Comparison of ENCODE assay signal across 1 cellular context in genomic region chr6:107540465-107540857, GRCh38.
A peak's percentile ranks its signal among the peaks of the same experiment; 100 is the strongest.
TF ChIP-seq lines count a peak whose summit lies in the region.

No MANE protein-coding gene starts in this region.

TF ChIP-seq in HepG2, 621 proteins besides CTCF, POLR2A, EP300 and RAD21 (continued from another document and continues in another):
- TF ChIP-seq ZNF781 (CRISPR knock-in tag; IDR thresholded peaks at IDR 0.05; ENCODE audit: borderline replicate concordance, not compliant biosample characterization) (no peak), FOXP4 (CRISPR knock-in tag; IDR thresholded peaks at IDR 0.05) (peak; percentile 95), ZBTB42 (CRISPR knock-in tag; IDR thresholded peaks at IDR 0.05) (no peak), PLRG1 (conservative IDR thresholded peaks at IDR 0.05) (no peak), ZNF33B (CRISPR knock-in tag; IDR thresholded peaks at IDR 0.05) (no peak), ZC3H13 (CRISPR knock-in tag; IDR thresholded peaks at IDR 0.05) (no peak), KAT8 (CRISPR knock-in tag; IDR thresholded peaks at IDR 0.05) (peak; percentile 62; the same call in 1 of the 2 replicates), ZNF101 (CRISPR knock-in tag; IDR thresholded peaks at IDR 0.05; ENCODE audit: borderline replicate concordance, low read depth) (no peak), ZNF446 (CRISPR knock-in tag; IDR thresholded peaks at IDR 0.05) (no peak), SRSF1 (optimal IDR thresholded peaks at IDR 0.05; ENCODE audit: low read depth, low read length) (no peak), DPF2 (CRISPR knock-in tag; IDR thresholded peaks at IDR 0.05; ENCODE audit: borderline replicate concordance, low read depth) (peak; percentile 93), ZNF761 (CRISPR knock-in tag; conservative IDR thresholded peaks at IDR 0.05) (no peak), PRDM10 (CRISPR knock-in tag; IDR thresholded peaks at IDR 0.05; ENCODE audit: low read depth) (peak; percentile 31; the same call in 1 of the 2 replicates), SOX13 (IDR thresholded peaks at IDR 0.05) (no peak; the same call in 1 of the 2 replicates), SOX13 (CRISPR knock-in tag; conservative IDR thresholded peaks at IDR 0.05 in 1 of 2, IDR thresholded peaks at IDR 0.05 in 1 of 2) (peak in 1 of 2 experiments; percentile 90; a peak in 2 of 4 replicates), CENPX (CRISPR knock-in tag; IDR thresholded peaks at IDR 0.05) (no peak), ZBTB25 (CRISPR knock-in tag; IDR thresholded peaks at IDR 0.05) (peak; percentile 35; the same call in 1 of the 2 replicates), MEIS2 (CRISPR knock-in tag; IDR thresholded peaks at IDR 0.05) (peak; percentile 82), ZNF616 (CRISPR knock-in tag; IDR thresholded peaks at IDR 0.05; ENCODE audit: low read depth) (no peak), MIER2 (CRISPR knock-in tag; IDR thresholded peaks at IDR 0.05) (peak; percentile 72; the same call in 1 of the 2 replicates), NFATC3 (CRISPR knock-in tag; IDR thresholded peaks at IDR 0.05) (no peak), SPEN (CRISPR knock-in tag; IDR thresholded peaks at IDR 0.05; ENCODE audit: low read depth) (peak; percentile 38; the same call in 1 of the 2 replicates), SIN3A (IDR thresholded peaks at IDR 0.05; ENCODE audit: borderline replicate concordance, low read depth, low read length) (0 out of 2 replicates have a peak, but pooled peaks have one; percentile 25), CCAR2 (optimal IDR thresholded peaks at IDR 0.05; ENCODE audit: low read depth, low read length) (no peak), ZGPAT (CRISPR knock-in tag; IDR thresholded peaks at IDR 0.05) (peak; percentile 93), SP2 (CRISPR knock-in tag; IDR thresholded peaks at IDR 0.05) (no peak), ZNF503 (CRISPR knock-in tag; IDR thresholded peaks at IDR 0.05) (peak; percentile 93), MAZ (IDR thresholded peaks at IDR 0.05; ENCODE audit: borderline replicate concordance, low read depth, low read length) (peak; percentile 49; the same call in 1 of the 2 replicates), MAZ (CRISPR knock-in tag; IDR thresholded peaks at IDR 0.05; ENCODE audit: low read depth) (peak; percentile 66), ZBTB20 (CRISPR knock-in tag; IDR thresholded peaks at IDR 0.05; ENCODE audit: borderline replicate concordance, low read depth) (peak; percentile 67; the same call in 1 of the 2 replicates), ZNF589 (CRISPR knock-in tag; conservative IDR thresholded peaks at IDR 0.05) (0 out of 2 replicates have a peak, but pooled peaks have one; percentile 43), SOX6 (IDR thresholded peaks at IDR 0.05) (no peak), SOX6 (CRISPR knock-in tag; IDR thresholded peaks at IDR 0.05) (peak; percentile 95), ZNF629 (CRISPR knock-in tag; conservative IDR thresholded peaks at IDR 0.05) (peak; percentile 68), HIC2 (CRISPR knock-in tag; IDR thresholded peaks at IDR 0.05; ENCODE audit: low read depth) (no peak), GATAD2A (CRISPR knock-in tag; IDR thresholded peaks at IDR 0.05) (peak; percentile 98), SALL2 (CRISPR knock-in tag; IDR thresholded peaks at IDR 0.05) (0 out of 2 replicates have a peak, but pooled peaks have one; percentile 38), GATAD1 (CRISPR knock-in tag; IDR thresholded peaks at IDR 0.05) (peak; percentile 31; the same call in 1 of the 2 replicates), ZNF256 (CRISPR knock-in tag; conservative IDR thresholded peaks at IDR 0.05) (no peak), ZNF253 (CRISPR knock-in tag; IDR thresholded peaks at IDR 0.05; ENCODE audit: borderline replicate concordance) (no peak), STAT5B (CRISPR knock-in tag; IDR thresholded peaks at IDR 0.05) (no peak), ZNF232 (CRISPR knock-in tag; IDR thresholded peaks at IDR 0.05; ENCODE audit: borderline replicate concordance) (peak; percentile 89; the same call in 1 of the 2 replicates), GABPB1 (CRISPR knock-in tag; IDR thresholded peaks at IDR 0.05) (peak; percentile 32; the same call in 1 of the 2 replicates), HDAC1 (CRISPR knock-in tag; IDR thresholded peaks at IDR 0.05) (peak; percentile 68), ZNF766 (CRISPR knock-in tag; IDR thresholded peaks at IDR 0.05; ENCODE audit: borderline replicate concordance) (peak; percentile 99), KAT2B (IDR thresholded peaks at IDR 0.05; ENCODE audit: borderline replicate concordance, low read depth, low read length) (peak; percentile 89), CREM (IDR thresholded peaks at IDR 0.05) (peak; percentile 92), CREM (CRISPR knock-in tag; IDR thresholded peaks at IDR 0.05) (no peak), ZNF558 (CRISPR knock-in tag; IDR thresholded peaks at IDR 0.05; ENCODE audit: borderline replicate concordance) (no peak), ZNF121 (CRISPR knock-in tag; IDR thresholded peaks at IDR 0.05) (peak; percentile 11; the same call in 1 of the 2 replicates), FLYWCH1 (CRISPR knock-in tag; IDR thresholded peaks at IDR 0.05) (no peak), DMAP1 (CRISPR knock-in tag; IDR thresholded peaks at IDR 0.05) (peak; percentile 39; the same call in 1 of the 2 replicates), ZNF280B (CRISPR knock-in tag; IDR thresholded peaks at IDR 0.05; ENCODE audit: borderline replicate concordance) (no peak), ZKSCAN5 (CRISPR knock-in tag; IDR thresholded peaks at IDR 0.05) (no peak), U2AF1 (optimal IDR thresholded peaks at IDR 0.05; ENCODE audit: low read depth, low read length) (no peak), MXD1 (CRISPR knock-in tag; IDR thresholded peaks at IDR 0.05) (no peak), REPIN1 (CRISPR knock-in tag; IDR thresholded peaks at IDR 0.05; ENCODE audit: borderline replicate concordance, low read depth) (peak; percentile 44; the same call in 1 of the 2 replicates), ATF7 (IDR thresholded peaks at IDR 0.05) (peak; percentile 54; the same call in 1 of the 2 replicates), ATF7 (CRISPR knock-in tag; IDR thresholded peaks at IDR 0.05) (peak; percentile 26; the same call in 1 of the 2 replicates), RFXAP (CRISPR knock-in tag; IDR thresholded peaks at IDR 0.05; ENCODE audit: borderline replicate concordance) (peak; percentile 89), MEF2D (CRISPR knock-in tag; IDR thresholded peaks at IDR 0.05) (peak; percentile 85), TCF12 (IDR thresholded peaks at IDR 0.05) (no peak), TCF12 (CRISPR knock-in tag; IDR thresholded peaks at IDR 0.05) (peak; percentile 48; the same call in 1 of the 2 replicates), ZNF3 (CRISPR knock-in tag; IDR thresholded peaks at IDR 0.05) (no peak), ZNF556 (CRISPR knock-in tag; IDR thresholded peaks at IDR 0.05; ENCODE audit: borderline replicate concordance) (peak; percentile 88), ATF1 (CRISPR knock-in tag; IDR thresholded peaks at IDR 0.05) (peak; percentile 62)
